Comparison of ENCODE assay signal across 10 cellular contexts in genomic region chr2:23900927-23901322, GRCh38. TPM values are rescaled to one million over a fixed set of nuclear protein-coding genes. Genes with fewer than 3 reads are reported as not detected.
DNase-seq lines count a peak whose midpoint lies in the region; ATAC-seq and TF ChIP-seq lines count a peak whose summit lies in the region.
"Had no signal": no experiment of that assay in that cellular context is flagged by ENCODE, and none has a peak within 500 bp of the region (broad histone marks: within the 10 kb centered on the region; RNA-seq: fewer than 3 reads in every experiment).

No MANE protein-coding gene starts in this region.

- H3K9me3 ChIP-seq in gastroesophageal sphincter (no peaks in the 10 kb centered on the region), tibial artery (no peaks in the 10 kb centered on the region)
- H3K9me3 ChIP-seq: thoracic aorta had no signal

- H3K4me3 ChIP-seq in gastroesophageal sphincter (no peak overlapping the region), tibial artery (no peak overlapping the region)
- H3K4me3 ChIP-seq: thoracic aorta had no signal

- TF ChIP-seq POLR2A in gastroesophageal sphincter (IDR thresholded peaks at IDR 0.05), result no peak
- TF ChIP-seq POLR2A in GM18505 (IDR thresholded peaks at IDR 0.05; ENCODE audit: borderline replicate concordance, extremely low read depth, insufficient read depth, insufficient read length), result no peak

- peak overlapping the region; percentile 63 for H3K27ac ChIP-seq in VCaP
- peak overlapping the region in 3 of 4 donors; percentile 10 to 54 (median 40) for H3K27ac ChIP-seq in gastroesophageal sphincter
- peak overlapping the region; percentile 9 to 39 for H3K27ac ChIP-seq in tibial artery
- H3K27ac ChIP-seq: thoracic aorta had no signal

- intact Hi-C loops in tibial artery (cut with DNase I; ENCODE audit: low total_unique reads), result no loop called here

- WGBS in gastroesophageal sphincter (ENCODE audit: low coverage in 1 of 2), 2 donors, result 33 to 38% methylated on average over 5 of the region's 5 CpGs

- H3K36me3 ChIP-seq in gastroesophageal sphincter (no peaks in the 10 kb centered on the region), tibial artery (no peaks in the 10 kb centered on the region)
- H3K36me3 ChIP-seq: thoracic aorta had no signal

- H3K4me1 ChIP-seq in gastroesophageal sphincter (peaks cover 5 to 56% (median 8%) of the 10 kb centered on the region in 3 donors), tibial artery (peaks cover 0 to 54% (median 18%) of the 10 kb centered on the region in 4 donors)

- DNase-seq in NOMO-1 (lab: John Stamatoyannopoulos, UW; ENCODE audit: unreplicated experiment in 2 of 2), result peak; percentile 22 to 50
- no peak for DNase-seq in NOMO-1 treated with dmso at 0.1 percent for 144 hours (lab: John Stamatoyannopoulos, UW; ENCODE audit: unreplicated experiment)
- DNase-seq in tibial artery, result peak in 1 of 2 donors; percentile 69
- DNase-seq: NCI-H526 treated with DMSO at 0.1 percent for 48 hours had no signal

- TF ChIP-seq EP300 in gastroesophageal sphincter (IDR thresholded peaks at IDR 0.05), result no peak

- ATAC-seq in gastroesophageal sphincter (peak; percentile 55), HG03521 (IDR thresholded peaks at IDR 0.05; ENCODE audit: unreplicated experiment) (no peak), GM18505 (IDR thresholded peaks at IDR 0.05; ENCODE audit: unreplicated experiment) (no peak), GM21529 (IDR thresholded peaks at IDR 0.05; ENCODE audit: unreplicated experiment) (no peak)

- no peaks in the 10 kb centered on the region for H3K27me3 ChIP-seq in gastroesophageal sphincter
- no peaks in the 10 kb centered on the region for H3K27me3 ChIP-seq in tibial artery

- no peak for TF ChIP-seq CTCF in VCaP (conservative IDR thresholded peaks at IDR 0.05)
- TF ChIP-seq CTCF in gastroesophageal sphincter (IDR thresholded peaks at IDR 0.05), result no peak
- no peak for TF ChIP-seq CTCF in tibial artery (IDR thresholded peaks at IDR 0.05)

RNA-seq across cellular contexts. Expression of gene ATAD2B, which starts 26.0 kb away (rescaled TPM):
- total RNA-seq in gastroesophageal sphincter, result 10 to 100 TPM; 10.4 to 36.1 (median 16.8) TPM

RNA-seq across cellular contexts. Expression of gene UBXN2A, which starts 39.3 kb away (rescaled TPM):
- total RNA-seq in gastroesophageal sphincter, result 10 to 100 TPM; 19.1 to 29.3 (median 22.2) TPM
